ENCODE assay signal across 13 cellular contexts in the genomic region with DNA sequence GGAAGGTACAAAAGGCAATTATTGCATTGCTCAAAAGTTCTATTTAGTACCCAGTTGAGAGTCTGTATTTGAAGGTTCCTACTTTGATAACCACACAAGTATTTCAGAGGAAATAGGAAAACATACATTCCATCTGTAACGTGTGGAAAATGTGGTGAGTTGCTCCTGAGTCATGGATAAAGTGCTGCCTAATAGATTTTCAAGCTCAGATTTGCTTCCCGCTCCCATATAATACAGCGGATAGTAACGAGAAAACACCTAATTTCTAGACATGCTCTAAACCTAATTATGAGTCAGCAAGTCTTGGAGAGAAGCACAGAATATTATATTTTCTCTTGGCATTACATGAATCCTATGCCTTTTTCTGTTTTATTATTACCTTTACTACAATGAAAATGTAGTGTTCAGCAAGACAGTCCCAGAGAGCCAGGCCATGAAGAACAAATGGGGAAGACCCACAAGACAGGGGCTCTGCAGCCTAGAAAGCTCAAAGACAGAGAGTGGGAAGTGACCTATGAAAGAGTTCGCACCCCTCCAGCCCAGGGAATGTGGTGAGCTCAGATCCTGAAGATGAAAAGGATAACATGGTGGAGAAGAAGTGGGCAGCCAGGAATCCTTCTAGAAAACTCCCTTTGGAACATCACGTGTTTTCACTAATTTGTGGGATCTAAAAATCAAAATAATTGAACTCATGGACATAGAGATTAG.
DNase-seq lines count a peak whose midpoint lies in the region; ATAC-seq, FAIRE-seq and TF ChIP-seq lines count a peak whose summit lies in the region.
"Had no signal": no experiment of that assay in that cellular context is flagged by ENCODE, and none has a peak within 500 bp of the region (broad histone marks: within the 10 kb centered on the region; RNA-seq: fewer than 3 reads in every experiment).

No MANE protein-coding gene starts in this region.

- peaks cover 32% of the 10 kb centered on the region for H3K4me1 ChIP-seq in SJSA1 (replicated peaks)
- H3K4me1 ChIP-seq in GM23338 (ENCODE audit: insufficient read depth), result no peaks in the 10 kb centered on the region

- no peak for FAIRE-seq in D721Med (lab: Jason Lieb, UNC)

- no peak for TF ChIP-seq CTCF in osteocyte (IDR thresholded peaks at IDR 0.05)
- no peak for TF ChIP-seq CTCF in D721Med (IDR thresholded peaks at IDR 0.05; ENCODE audit: insufficient read depth, missing control alignments)
- TF ChIP-seq CTCF in GM23338 (conservative IDR thresholded peaks at IDR 0.05; ENCODE audit: low read depth in 2 of 2), result no peak

- DNase-seq in EL (peak; percentile 87), SJSA1 (ENCODE audit: low read depth in 1 of 2, low spot score in 2 of 2) (peak in 1 of 2 experiments; percentile 60), fibroblast of gingiva (ENCODE audit: low read depth) (peak; percentile 59), osteocyte (ENCODE audit: extremely low spot score, unreplicated experiment) (no peak), middle frontal gyrus (ENCODE audit: extremely low spot score, low spot score) (no peak), D721Med (ENCODE audit: insufficient read length, low spot score) (no peak), NCI-H1694 treated with DMSO at 0.1 percent for 48 hours (lab: John Stamatoyannopoulos, UW) (no peak), GM23338 (ENCODE audit: low spot score) (no peak)
- DNase-seq: activated effector memory CD4-positive, alpha-beta T cell treated with Interleukin-2 at 50 U/mL for 16 hours; CD4-positive, CD25-positive, alpha-beta regulatory T cell; nephron progenitor cell; stimulated activated CD4-positive, alpha-beta T cell treated with anti-CD3 and anti-CD28 coated beads, Interleukin-15, amount 100 ng/mL, for 24 hours had no signal

- H3K9me2 ChIP-seq in GM23338 (ENCODE audit: insufficient read depth), result no peaks in the 10 kb centered on the region

- H2AFZ ChIP-seq in GM23338, result no peak overlapping the region

- no peak overlapping the region for H3K4me3 ChIP-seq in SJSA1
- H3K4me3 ChIP-seq in GM23338, result no peak overlapping the region

- no peaks in the 10 kb centered on the region for H3K27me3 ChIP-seq in SJSA1 (replicated peaks)
- H3K27me3 ChIP-seq in GM23338 (ENCODE audit: insufficient read depth), result no peaks in the 10 kb centered on the region

- H3K4me1 Mint-ChIP-seq in osteocyte (ENCODE audit: unreplicated experiment) (peaks cover 78% of the 10 kb centered on the region), GM23338 (no peaks in the 10 kb centered on the region)
- H3K4me1 Mint-ChIP-seq: CD4-positive, CD25-positive, alpha-beta regulatory T cell had no signal

- H3K79me2 ChIP-seq in GM23338 (replicated peaks; ENCODE audit: insufficient read depth), result no peaks in the 10 kb centered on the region

- H3K4me3 Mint-ChIP-seq in osteocyte (ENCODE audit: unreplicated experiment) (no peak overlapping the region), GM23338 (no peak overlapping the region)
- H3K4me3 Mint-ChIP-seq: CD4-positive, CD25-positive, alpha-beta regulatory T cell; nephron progenitor cell; T-helper 1 cell treated with Interleukin-12 subunit alpha and Interleukin-12 subunit beta and Interleukin-4 antibody, amounts not matched to agents 30 μg/mL and 1 μg/mL, for 36 hours had no signal

- H3K27ac Mint-ChIP-seq in osteocyte (ENCODE audit: unreplicated experiment) (peak overlapping the region; percentile 98), GM23338 (no peak overlapping the region)
- H3K27ac Mint-ChIP-seq: CD4-positive, CD25-positive, alpha-beta regulatory T cell; nephron progenitor cell; T-helper 1 cell treated with Interleukin-12 subunit alpha and Interleukin-12 subunit beta and Interleukin-4 antibody, amounts not matched to agents 30 μg/mL and 1 μg/mL, for 36 hours had no signal

- no peak for ATAC-seq in GM23338

- H3K36me3 Mint-ChIP-seq in osteocyte (ENCODE audit: unreplicated experiment), result peaks cover 43% of the 10 kb centered on the region
- 0 out of 3 replicates have a peak, but pooled peaks cover 3% of the 10 kb centered on the region for H3K36me3 Mint-ChIP-seq in GM23338 (ENCODE audit: low read depth)
- H3K36me3 Mint-ChIP-seq: CD4-positive, CD25-positive, alpha-beta regulatory T cell had no signal

- peak overlapping the region; percentile 82 for H3K27ac ChIP-seq in SJSA1
- no peak overlapping the region for H3K27ac ChIP-seq in GM23338 (ENCODE audit: low read depth)

- no peaks in the 10 kb centered on the region for H4K20me1 ChIP-seq in GM23338 (replicated peaks; ENCODE audit: insufficient read depth)

- H3K4me2 ChIP-seq in GM23338, result no peak overlapping the region

- H3K36me3 ChIP-seq in SJSA1 (peaks cover 24% of the 10 kb centered on the region), GM23338 (ENCODE audit: insufficient read depth) (no peaks in the 10 kb centered on the region)

- H3K27me3 Mint-ChIP-seq in osteocyte (ENCODE audit: unreplicated experiment), result no peaks in the 10 kb centered on the region
- H3K27me3 Mint-ChIP-seq in GM23338 (ENCODE audit: insufficient read depth, low read depth, poor library complexity), result no peaks in the 10 kb centered on the region

- no peaks in the 10 kb centered on the region for H3K9me3 ChIP-seq in SJSA1 (replicated peaks)

- H3K9me3 Mint-ChIP-seq in osteocyte (ENCODE audit: unreplicated experiment), result no peaks in the 10 kb centered on the region
- H3K9me3 Mint-ChIP-seq in GM23338, result no peaks in the 10 kb centered on the region
- H3K9me3 Mint-ChIP-seq: nephron progenitor cell had no signal

- no peaks in the 10 kb centered on the region for H3F3A ChIP-seq in GM23338 (replicated peaks; ENCODE audit: low read depth)

TF ChIP-seq in GM23338, 12 proteins besides CTCF, POLR2A, EP300 and RAD21 (continues in another document):
- TF ChIP-seq CREB1 (CRISPR knock-in tag; IDR thresholded peaks at IDR 0.05; ENCODE audit: low read depth), result no peak
- TF ChIP-seq EZH2 (IDR thresholded peaks at IDR 0.05; ENCODE audit: low read depth, unreplicated experiment), result no peak
- no peak for TF ChIP-seq STAT1 (IDR thresholded peaks at IDR 0.05; ENCODE audit: unreplicated experiment)
- no peak for TF ChIP-seq POLR2AphosphoS5 (IDR thresholded peaks at IDR 0.05; ENCODE audit: low read depth)
- TF ChIP-seq ZNF114 (CRISPR knock-in tag; IDR thresholded peaks at IDR 0.05), result no peak
- no peak for TF ChIP-seq NANOG (IDR thresholded peaks at IDR 0.05; ENCODE audit: borderline replicate concordance)
- TF ChIP-seq, protein P1, sequence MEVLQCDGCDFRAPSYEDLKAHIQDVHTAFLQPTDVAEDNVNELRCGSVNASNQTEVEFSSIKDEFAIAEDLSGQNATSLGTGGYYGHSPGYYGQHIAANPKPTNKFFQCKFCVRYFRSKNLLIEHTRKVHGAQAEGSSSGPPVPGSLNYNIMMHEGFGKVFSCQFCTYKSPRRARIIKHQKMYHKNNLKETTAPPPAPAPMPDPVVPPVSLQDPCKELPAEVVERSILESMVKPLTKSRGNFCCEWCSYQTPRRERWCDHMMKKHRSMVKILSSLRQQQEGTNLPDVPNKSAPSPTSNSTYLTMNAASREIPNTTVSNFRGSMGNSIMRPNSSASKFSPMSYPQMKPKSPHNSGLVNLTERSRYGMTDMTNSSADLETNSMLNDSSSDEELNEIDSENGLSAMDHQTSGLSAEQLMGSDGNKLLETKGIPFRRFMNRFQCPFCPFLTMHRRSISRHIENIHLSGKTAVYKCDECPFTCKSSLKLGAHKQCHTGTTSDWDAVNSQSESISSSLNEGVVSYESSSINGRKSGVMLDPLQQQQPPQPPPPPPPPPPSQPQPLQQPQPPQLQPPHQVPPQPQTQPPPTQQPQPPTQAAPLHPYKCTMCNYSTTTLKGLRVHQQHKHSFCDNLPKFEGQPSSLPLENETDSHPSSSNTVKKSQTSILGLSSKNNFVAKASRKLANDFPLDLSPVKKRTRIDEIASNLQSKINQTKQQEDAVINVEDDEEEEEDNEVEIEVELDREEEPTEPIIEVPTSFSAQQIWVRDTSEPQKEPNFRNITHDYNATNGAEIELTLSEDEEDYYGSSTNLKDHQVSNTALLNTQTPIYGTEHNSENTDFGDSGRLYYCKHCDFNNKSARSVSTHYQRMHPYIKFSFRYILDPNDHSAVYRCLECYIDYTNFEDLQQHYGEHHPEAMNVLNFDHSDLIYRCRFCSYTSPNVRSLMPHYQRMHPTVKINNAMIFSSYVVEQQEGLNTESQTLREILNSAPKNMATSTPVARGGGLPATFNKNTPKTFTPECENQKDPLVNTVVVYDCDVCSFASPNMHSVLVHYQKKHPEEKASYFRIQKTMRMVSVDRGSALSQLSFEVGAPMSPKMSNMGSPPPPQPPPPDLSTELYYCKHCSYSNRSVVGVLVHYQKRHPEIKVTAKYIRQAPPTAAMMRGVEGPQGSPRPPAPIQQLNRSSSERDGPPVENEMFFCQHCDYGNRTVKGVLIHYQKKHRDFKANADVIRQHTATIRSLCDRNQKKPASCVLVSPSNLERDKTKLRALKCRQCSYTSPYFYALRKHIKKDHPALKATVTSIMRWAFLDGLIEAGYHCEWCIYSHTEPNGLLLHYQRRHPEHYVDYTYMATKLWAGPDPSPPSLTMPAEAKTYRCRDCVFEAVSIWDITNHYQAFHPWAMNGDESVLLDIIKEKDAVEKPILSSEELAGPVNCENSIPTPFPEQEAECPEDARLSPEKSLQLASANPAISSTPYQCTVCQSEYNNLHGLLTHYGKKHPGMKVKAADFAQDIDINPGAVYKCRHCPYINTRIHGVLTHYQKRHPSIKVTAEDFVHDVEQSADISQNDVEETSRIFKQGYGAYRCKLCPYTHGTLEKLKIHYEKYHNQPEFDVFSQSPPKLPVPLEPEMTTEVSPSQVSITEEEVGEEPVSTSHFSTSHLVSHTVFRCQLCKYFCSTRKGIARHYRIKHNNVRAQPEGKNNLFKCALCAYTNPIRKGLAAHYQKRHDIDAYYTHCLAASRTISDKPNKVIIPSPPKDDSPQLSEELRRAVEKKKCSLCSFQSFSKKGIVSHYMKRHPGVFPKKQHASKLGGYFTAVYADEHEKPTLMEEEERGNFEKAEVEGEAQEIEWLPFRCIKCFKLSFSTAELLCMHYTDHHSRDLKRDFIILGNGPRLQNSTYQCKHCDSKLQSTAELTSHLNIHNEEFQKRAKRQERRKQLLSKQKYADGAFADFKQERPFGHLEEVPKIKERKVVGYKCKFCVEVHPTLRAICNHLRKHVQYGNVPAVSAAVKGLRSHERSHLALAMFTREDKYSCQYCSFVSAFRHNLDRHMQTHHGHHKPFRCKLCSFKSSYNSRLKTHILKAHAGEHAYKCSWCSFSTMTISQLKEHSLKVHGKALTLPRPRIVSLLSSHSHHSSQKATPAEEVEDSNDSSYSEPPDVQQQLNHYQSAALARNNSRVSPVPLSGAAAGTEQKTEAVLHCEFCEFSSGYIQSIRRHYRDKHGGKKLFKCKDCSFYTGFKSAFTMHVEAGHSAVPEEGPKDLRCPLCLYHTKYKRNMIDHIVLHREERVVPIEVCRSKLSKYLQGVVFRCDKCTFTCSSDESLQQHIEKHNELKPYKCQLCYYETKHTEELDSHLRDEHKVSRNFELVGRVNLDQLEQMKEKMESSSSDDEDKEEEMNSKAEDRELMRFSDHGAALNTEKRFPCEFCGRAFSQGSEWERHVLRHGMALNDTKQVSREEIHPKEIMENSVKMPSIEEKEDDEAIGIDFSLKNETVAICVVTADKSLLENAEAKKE (CRISPR knock-in tag; IDR thresholded peaks at IDR 0.05), result no peak

Comparison
In these comparisons a context has a peak if more than half of its experiments do, and no peak if none do; other contexts are left out.
1. DNase-seq: peak in EL (single experiment) and fibroblast of gingiva (single experiment); none in osteocyte (single experiment), middle frontal gyrus (single experiment), D721Med (single experiment), NCI-H1694 treated with DMSO at 0.1 percent for 48 hours (single experiment) and GM23338 (single experiment).